In genomic region chr15:69508659-69509058, GRCh38 we compare ENCODE assay signal across 31 cellular contexts. TPM values are rescaled to one million over a fixed set of nuclear protein-coding genes. Genes with fewer than 3 reads are reported as not detected.
A peak's percentile ranks its signal among the peaks of the same experiment; 100 is the strongest.
DNase-seq lines count a peak whose midpoint lies in the region; ATAC-seq, FAIRE-seq and TF ChIP-seq lines count a peak whose summit lies in the region.
"Had no signal": no experiment of that assay in that cellular context is flagged by ENCODE, and none has a peak within 500 bp of the region (broad histone marks: within the 10 kb centered on the region; RNA-seq: fewer than 3 reads in every experiment).

No MANE protein-coding gene starts in this region.

- H3K27ac ChIP-seq in A549: no peak overlapping the region
- H3K27ac ChIP-seq: esophagus muscularis mucosa, heart left ventricle, pancreas, tibial artery had no signal

- no peaks in the 10 kb centered on the region for H3K4me1 Mint-ChIP-seq in osteocyte (ENCODE audit: unreplicated experiment)
- H3K4me1 Mint-ChIP-seq: CD8-positive, alpha-beta memory T cell had no signal

- CTCF ChIA-PET in A549 (lab: Yijun Ruan, JAX): interaction anchor here (1.1 to 2.8 kb wide), 7 partner anchors 9 to 958 kb away, joined by 3 to 19 read pairs (median 3); no protein-coding TSS in a partner anchor

- 82% methylated on average over 1 of the region's 1 CpG for WGBS in A549 (ENCODE audit: missing lambda C conversion rate)

- DNase-seq in A549 (ENCODE audit: low read depth in 1 of 2, low spot score in 1 of 2): no peak
- DNase-seq in HTR-8/SVneo (ENCODE audit: insufficient read length, low spot score): no peak
- peak; percentile 8 for DNase-seq in dermis blood vessel endothelial cell
- peak; percentile 36 for DNase-seq in osteocyte (ENCODE audit: extremely low spot score, unreplicated experiment)
- DNase-seq in activated effector memory CD4-positive, alpha-beta T cell treated with anti-CD3 and anti-CD28 coated beads, Interleukin-2, amount 50 U/mL, for 16 hours: no peak
- DNase-seq in NOMO-1 (lab: John Stamatoyannopoulos, UW; ENCODE audit: unreplicated experiment in 2 of 2): no peak
- DNase-seq in NCI-H1436 treated with DMSO at 0.1 percent for 48 hours (lab: John Stamatoyannopoulos, UW): no peak
- DNase-seq: activated naive CD4-positive, alpha-beta T cell; activated T-cell treated with anti-CD3 and anti-CD28 coated beads, Interleukin-2, amount 50 U/mL, for 4 hours; CD8-positive, alpha-beta memory T cell; cortex of kidney; EL; foreskin melanocyte; H7; heart left ventricle; NCI-H1417 treated with DMSO at 0.1 percent for 48 hours; NCI-H2081 treated with DMSO at 0.1 percent for 48 hours; NCI-H226; NCI-H526 treated with DMSO at 0.1 percent for 48 hours; pancreas; retina; Right ventricle myocardium superior had no signal

- no peak overlapping the region for H3K4me3 Mint-ChIP-seq in osteocyte (ENCODE audit: unreplicated experiment)
- H3K4me3 Mint-ChIP-seq: activated naive CD8-positive, alpha-beta T cell treated with anti-CD3 and anti-CD28 coated beads, Interleukin-2, amount 50 U/mL, for 24 hours; activated T-cell treated with anti-CD3 and anti-CD28 coated beads, Interleukin-2, amount 50 U/mL, for 4 hours; CD8-positive, alpha-beta memory T cell; stimulated activated naive CD8-positive, alpha-beta T cell treated with anti-CD3 and anti-CD28 coated beads, Interleukin-15, Interleukin-2, amounts not matched to agents 100 ng/mL and 50 ng/mL, for 24 hours; T-helper 2 cell treated with Interferon-gamma antibody and Interleukin-4, amounts not matched to agents 5 μg/mL and 100 μg/mL, for 36 hours had no signal

- H3K27me3 Mint-ChIP-seq in osteocyte (ENCODE audit: unreplicated experiment): peaks cover 70% of the 10 kb centered on the region
- H3K27me3 Mint-ChIP-seq: stimulated activated naive CD8-positive, alpha-beta T cell treated with anti-CD3 and anti-CD28 coated beads, Interleukin-15, Interleukin-2, amounts not matched to agents 100 ng/mL and 50 ng/mL, for 24 hours had no signal

- no peak overlapping the region for H3K4me2 ChIP-seq in A549
- H3K4me2 ChIP-seq: smooth muscle cell had no signal

- TF ChIP-seq POLR2A in A549 (IDR thresholded peaks at IDR 0.05; ENCODE audit: low read length): no peak

- H3K27ac Mint-ChIP-seq in osteocyte (ENCODE audit: unreplicated experiment): no peak overlapping the region
- H3K27ac Mint-ChIP-seq: activated naive CD8-positive, alpha-beta T cell treated with anti-CD3 and anti-CD28 coated beads, Interleukin-2, amount 50 U/mL, for 24 hours; CD8-positive, alpha-beta memory T cell; stimulated activated naive CD8-positive, alpha-beta T cell treated with anti-CD3 and anti-CD28 coated beads, Interleukin-15, Interleukin-2, amounts not matched to agents 100 ng/mL and 50 ng/mL, for 24 hours; T-helper 2 cell treated with Interferon-gamma antibody and Interleukin-4, amounts not matched to agents 5 μg/mL and 100 μg/mL, for 36 hours had no signal

- H3K9me3 Mint-ChIP-seq in osteocyte (ENCODE audit: unreplicated experiment): peaks cover 7% of the 10 kb centered on the region
- H3K9me3 Mint-ChIP-seq: activated naive CD8-positive, alpha-beta T cell treated with anti-CD3 and anti-CD28 coated beads, Interleukin-2, amount 50 U/mL, for 24 hours; activated T-cell treated with anti-CD3 and anti-CD28 coated beads, Interleukin-2, amount 50 U/mL, for 4 hours; CD8-positive, alpha-beta memory T cell; stimulated activated naive CD8-positive, alpha-beta T cell treated with anti-CD3 and anti-CD28 coated beads, Interleukin-15, Interleukin-2, amounts not matched to agents 100 ng/mL and 50 ng/mL, for 24 hours; T-helper 2 cell treated with Interferon-gamma antibody and Interleukin-4, amounts not matched to agents 5 μg/mL and 100 μg/mL, for 36 hours had no signal

- ATAC-seq in A549: no peak
- ATAC-seq: heart left ventricle, K562, pancreas, PC-3 had no signal

- peak; percentile 36 for FAIRE-seq in A549 (lab: Jason Lieb, UNC)
- peak; percentile 71 for FAIRE-seq in HTR-8/SVneo (lab: Jason Lieb, UNC)
- FAIRE-seq: pancreas had no signal

- peaks cover 5% of the 10 kb centered on the region; the same call in 1 of the 3 replicates for H3K9me3 ChIP-seq in A549
- H3K9me3 ChIP-seq: esophagus muscularis mucosa, heart left ventricle, pancreas, tibial artery had no signal

- no peak overlapping the region for H3K4me3 ChIP-seq in A549
- H3K4me3 ChIP-seq: esophagus muscularis mucosa, heart left ventricle, K562, lung, pancreas, smooth muscle cell, tibial artery had no signal

- TF ChIP-seq EP300 in A549 (IDR thresholded peaks at IDR 0.05): no peak

- no peak for TF ChIP-seq RAD21 in A549 (conservative IDR thresholded peaks at IDR 0.05 in 1 of 2, IDR thresholded peaks at IDR 0.05 in 1 of 2)

- TF ChIP-seq CTCF in A549 (IDR thresholded peaks at IDR 0.05): no peak
- TF ChIP-seq CTCF in osteocyte (IDR thresholded peaks at IDR 0.05): no peak

- no peaks in the 10 kb centered on the region for H3K36me3 Mint-ChIP-seq in osteocyte (ENCODE audit: unreplicated experiment)

- H3K4me1 ChIP-seq in A549: peaks cover 10% of the 10 kb centered on the region
- H3K4me1 ChIP-seq: esophagus muscularis mucosa, heart left ventricle, pancreas, tibial artery had no signal

- POLR2A ChIA-PET in A549 (lab: Yijun Ruan, JAX): no interaction called here

TF ChIP-seq in A549, 52 proteins besides CTCF, POLR2A, EP300 and RAD21:
- TF ChIP-seq HOXA7 (CRISPR knock-in tag; IDR thresholded peaks at IDR 0.05) (no peak), USF2 (IDR thresholded peaks at IDR 0.05) (no peak), ESRRA (IDR thresholded peaks at IDR 0.05; ENCODE audit: borderline replicate concordance, low read length) (no peak), SREBF2 (IDR thresholded peaks at IDR 0.05) (no peak), JUN (IDR thresholded peaks at IDR 0.05) (no peak), BHLHE40 (IDR thresholded peaks at IDR 0.05; ENCODE audit: low read depth, low read length) (no peak), HOXB13 (CRISPR knock-in tag; IDR thresholded peaks at IDR 0.05; ENCODE audit: low read depth) (no peak), TFCP2L1 (CRISPR knock-in tag; IDR thresholded peaks at IDR 0.05) (no peak), CBX8 (IDR thresholded peaks at IDR 0.05) (no peak), HEYL (CRISPR knock-in tag; IDR thresholded peaks at IDR 0.05) (no peak), PBX3 (IDR thresholded peaks at IDR 0.05) (no peak), RNF2 (IDR thresholded peaks at IDR 0.05; ENCODE audit: borderline replicate concordance, low read depth) (no peak), ZNF302 (CRISPR knock-in tag; IDR thresholded peaks at IDR 0.05) (no peak)

RNA-seq across cellular contexts. Expression of gene RPLP1, which starts 56.0 kb away (rescaled TPM):
- polyA plus RNA-seq in A549 (2011; rRNA removed) (1,245 and 1,557 TPM in 2 replicates), A549 (2017; fragmentation: RNase III; extraction: RNeasy Plus Mini Kit Qiagen cat#74134 plus additional on column Dnase treatment) (3,637 to 4,104 TPM (median 3,948 TPM) in 3 replicates)
- 2,903 and 3,168 TPM in 2 replicates for polyA plus RNA-seq in A549 (2012; cell fraction: cytosol; rRNA removed)
- 1,317 and 1,797 TPM in 2 replicates for polyA plus RNA-seq in A549 (2012; cell fraction: nucleus; rRNA removed)
- polyA minus RNA-seq in A549 (2011; rRNA and poly(A)+ RNA removed): 558 and 606 TPM in 2 replicates
- total RNA-seq in dermis blood vessel endothelial cell (31.0 and 63.8 TPM in 2 replicates), osteocyte (1,498 and 1,580 TPM in 2 replicates)

Comparison
In these comparisons a context has a peak if more than half of its experiments do, and no peak if none do; other contexts are left out.
1. DNase-seq: peak in dermis blood vessel endothelial cell (single experiment) and osteocyte (single experiment); none in A549 (0 of 2), HTR-8/SVneo (single experiment), activated effector memory CD4-positive, alpha-beta T cell treated with anti-CD3 and anti-CD28 coated beads, Interleukin-2, amount 50 U/mL, for 16 hours (single experiment), NOMO-1 (0 of 2) and NCI-H1436 treated with DMSO at 0.1 percent for 48 hours (single experiment).
2. RNA of gene RPLP1, which starts 56.0 kb away (total RNA-seq): 1,498 to 1,580 TPM in osteocyte; 31.0 to 63.8 TPM in dermis blood vessel endothelial cell; every median in the first group is over 10 times any median in the second.